In the genomic region with DNA sequence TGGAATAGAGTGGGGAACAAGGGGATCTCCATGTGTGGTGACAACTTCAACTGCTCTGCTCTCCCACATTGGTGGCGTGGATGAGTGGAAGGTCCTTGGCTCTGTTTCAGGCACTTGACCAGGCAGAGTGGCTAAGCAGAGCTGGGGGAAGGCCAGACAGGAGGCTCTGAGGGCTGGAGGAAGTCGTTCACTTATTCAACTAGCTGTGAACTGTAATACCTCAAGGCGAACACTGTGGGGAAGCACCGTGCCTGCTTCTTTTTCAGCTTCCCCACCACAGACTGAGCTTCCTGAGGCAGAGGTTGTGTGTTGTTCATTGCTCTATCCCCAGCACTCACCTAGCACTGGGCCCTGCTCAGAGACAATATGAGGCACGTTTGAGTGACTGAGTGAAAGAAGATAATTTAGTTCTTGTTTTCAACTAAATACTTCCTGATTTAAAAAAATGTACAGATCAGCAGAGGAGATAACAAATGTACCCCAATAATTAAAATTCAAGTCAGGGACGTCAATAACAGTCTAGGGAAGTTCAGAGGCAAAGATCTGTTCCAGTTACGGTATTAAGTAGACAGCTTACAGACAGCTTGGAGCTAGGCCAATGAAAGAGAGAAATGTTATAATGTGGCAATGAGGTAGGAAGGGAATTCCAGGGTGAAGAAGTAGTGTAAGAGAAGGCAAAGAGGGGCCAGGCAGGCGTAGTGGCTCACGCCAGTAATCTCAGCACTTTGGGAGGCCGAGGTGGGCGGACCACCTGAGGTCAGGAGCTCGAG, we compare ENCODE assay signal across 8 cellular contexts. TPM values are rescaled to one million over a fixed set of nuclear protein-coding genes. Genes with fewer than 3 reads are reported as not detected.
DNase-seq lines count a peak whose midpoint lies in the region; ATAC-seq and TF ChIP-seq lines count a peak whose summit lies in the region.

No MANE protein-coding gene starts in this region.

- ATAC-seq in HG03354 (IDR thresholded peaks at IDR 0.05; ENCODE audit: poor library complexity, severe bottlenecking, unreplicated experiment) = peak; percentile 39

- no peaks in the 10 kb centered on the region for H3K27me3 Mint-ChIP-seq in activated CD4-positive, alpha-beta memory T cell treated with anti-CD3 and anti-CD28 coated beads for 36 hours

- H3K36me3 ChIP-seq in GM06990 (ENCODE audit: control insufficient read depth, insufficient read depth, low read length) (no peaks in the 10 kb centered on the region), mesenchymal stem cell (ENCODE audit: control insufficient read depth in 1 of 2, insufficient read depth in 2 of 2, low read depth in 1 of 2, low read length in 2 of 2) (peaks cover 0 to 3% of the 10 kb centered on the region in 2 experiments)

- peak overlapping the region; percentile 65 for H4K8ac ChIP-seq in mesenchymal stem cell (ENCODE audit: low read length)

- 59% methylated on average over 11 of the region's 12 CpGs for WGBS in mesenchymal stem cell

- no peak overlapping the region for H3K4me3 ChIP-seq in GM06990 (replicated peaks; ENCODE audit: low read depth, low read length)
- H3K4me3 ChIP-seq in mesenchymal stem cell (ENCODE audit: insufficient read depth in 1 of 2, low read depth in 1 of 2, low read length in 2 of 2) = no peak overlapping the region

- no peak overlapping the region for H2BK5ac ChIP-seq in mesenchymal stem cell (ENCODE audit: low read depth, low read length, poor library complexity, severe bottlenecking)

- no peak overlapping the region for H4K91ac ChIP-seq in mesenchymal stem cell (ENCODE audit: low read length)

- no peak overlapping the region for H3K23ac ChIP-seq in mesenchymal stem cell (ENCODE audit: low read length in 2 of 2)

- peak overlapping the region; percentile 59 for H3K9ac ChIP-seq in mesenchymal stem cell (ENCODE audit: low read length)

- peaks cover 63% of the 10 kb centered on the region for H3K4me1 Mint-ChIP-seq in activated CD4-positive, alpha-beta memory T cell treated with anti-CD3 and anti-CD28 coated beads for 36 hours (ENCODE audit: low read depth)

- peak overlapping the region; percentile 31 for H2AK5ac ChIP-seq in mesenchymal stem cell (ENCODE audit: low read length, severe bottlenecking)

- peak overlapping the region; percentile 29 for H2AFZ ChIP-seq in mesenchymal stem cell (ENCODE audit: low read depth, low read length)

- no peaks in the 10 kb centered on the region for H3K36me3 Mint-ChIP-seq in activated CD4-positive, alpha-beta memory T cell treated with anti-CD3 and anti-CD28 coated beads for 36 hours

- peaks cover 31% of the 10 kb centered on the region for H3K4me1 ChIP-seq in mesenchymal stem cell (ENCODE audit: control insufficient read depth, insufficient read depth, low read depth, low read length)

- H2BK12ac ChIP-seq in mesenchymal stem cell (ENCODE audit: low read length in 2 of 2) = peak overlapping the region in 1 of 2 experiments; percentile 10

- H3K9me3 ChIP-seq in mesenchymal stem cell (ENCODE audit: control insufficient read depth, low read length) = no peaks in the 10 kb centered on the region

- no peaks in the 10 kb centered on the region for H3K27me3 ChIP-seq in GM06990 (replicated peaks; ENCODE audit: control insufficient read depth, insufficient read depth, low read length)
- H3K27me3 ChIP-seq in mesenchymal stem cell (ENCODE audit: control insufficient read depth in 1 of 2, insufficient read depth in 1 of 2, low read length in 2 of 2) = no peaks in the 10 kb centered on the region

- CTCF ChIA-PET in activated CD4-positive, alpha-beta memory T cell treated with anti-CD3 and anti-CD28 coated beads for 36 hours (lab: Charles Lee) = interaction anchor here (0.6 to 15.0 kb wide), 25 partner anchors 7 to 418 kb away, joined by 3 to 394 read pairs (median 4); partner anchors contain the start of gene MYO18A

- no peak for DNase-seq in GM06990 (ENCODE audit: extremely low read depth, insufficient read length)
- DNase-seq in NCI-H82 (lab: John Stamatoyannopoulos, UW) = peak; percentile 89
- DNase-seq in activated CD4-positive, alpha-beta memory T cell treated with anti-CD3 and anti-CD28 coated beads for 36 hours = peak; percentile 82
- DNase-seq in dermis microvascular lymphatic vessel endothelial cell (ENCODE audit: low read depth in 2 of 2) = peak; percentile 78 to 87
- DNase-seq in mesenchymal stem cell = peak; percentile 84
- peak; percentile 71 for DNase-seq in stimulated activated naive CD4-positive, alpha-beta T cell treated with Interleukin-2 at 50 U/mL for 16 hours (lab: John Stamatoyannopoulos, UW)
- no peak for DNase-seq in epidermal melanocyte (ENCODE audit: insufficient read length, low spot score)

- H3K9me3 Mint-ChIP-seq in activated CD4-positive, alpha-beta memory T cell treated with anti-CD3 and anti-CD28 coated beads for 36 hours = no peaks in the 10 kb centered on the region

- H3K27ac Mint-ChIP-seq in activated CD4-positive, alpha-beta memory T cell treated with anti-CD3 and anti-CD28 coated beads for 36 hours = peak overlapping the region; percentile 73

- intact Hi-C loops in activated CD4-positive, alpha-beta memory T cell treated with anti-CD3 and anti-CD28 coated beads for 36 hours (cut with micrococcal nuclease) = loop anchor here (1.0 to 10.0 kb wide), 5 partner anchors 7 to 419 kb away; partner anchors contain the start of genes ABHD15, TAOK1 and TP53I13

- H3K4ac ChIP-seq in mesenchymal stem cell (ENCODE audit: low read depth in 1 of 2, low read length in 2 of 2) = no peak overlapping the region

- H2BK120ac ChIP-seq in mesenchymal stem cell (ENCODE audit: low read depth, low read length) = no peak overlapping the region

- peak overlapping the region; percentile 69 to 77 for H3K18ac ChIP-seq in mesenchymal stem cell (ENCODE audit: low read depth in 1 of 2, low read length in 2 of 2)

- peaks cover 24% of the 10 kb centered on the region for H3K79me1 ChIP-seq in mesenchymal stem cell (replicated peaks; ENCODE audit: low read length, poor library complexity, severe bottlenecking)

- no peak overlapping the region for H3K27ac ChIP-seq in mesenchymal stem cell (ENCODE audit: low read length, poor library complexity, severe bottlenecking)

- no peak overlapping the region for H3K4me3 Mint-ChIP-seq in activated CD4-positive, alpha-beta memory T cell treated with anti-CD3 and anti-CD28 coated beads for 36 hours

- peak; percentile 58 for TF ChIP-seq CTCF in GM06990 (IDR thresholded peaks at IDR 0.05; ENCODE audit: insufficient read depth, low read length, poor library complexity, severe bottlenecking)

- POLR2A ChIA-PET in activated CD4-positive, alpha-beta memory T cell treated with anti-CD3 and anti-CD28 coated beads for 36 hours (lab: Charles Lee) = interaction anchor here (0.6 to 1.4 kb wide), 4 partner anchors 8 to 147 kb away, joined by 3 to 6 read pairs (median 4); no protein-coding TSS in a partner anchor

- peak overlapping the region in 1 of 2 experiments; percentile 49 for H3K14ac ChIP-seq in mesenchymal stem cell (ENCODE audit: low read length in 2 of 2)

- H2BK15ac ChIP-seq in mesenchymal stem cell (ENCODE audit: low read depth, poor library complexity, severe bottlenecking) = no peak overlapping the region

- H3K4me2 ChIP-seq in mesenchymal stem cell (ENCODE audit: low read length, poor library complexity, severe bottlenecking) = no peak overlapping the region

RNA-seq across cellular contexts. Expression of gene MYO18A, which starts 34.7 kb away (rescaled TPM):
- total RNA-seq in activated CD4-positive, alpha-beta memory T cell treated with anti-CD3 and anti-CD28 coated beads for 36 hours = 10 to 100 TPM; 46.3 to 47.1 TPM
- total RNA-seq in dermis microvascular lymphatic vessel endothelial cell = 26.7 and 35.1 TPM in 2 replicates
- 16.2 TPM for polyA plus RNA-seq in mesenchymal stem cell (2013, experiment 1 of 2)
- 15.0 TPM for polyA plus RNA-seq in mesenchymal stem cell (2013, experiment 2 of 2)

Comparison
In these comparisons a context has a peak if more than half of its experiments do, and no peak if none do; other contexts are left out.
1. DNase-seq: peak in NCI-H82 (single experiment), activated CD4-positive, alpha-beta memory T cell treated with anti-CD3 and anti-CD28 coated beads for 36 hours (single experiment), dermis microvascular lymphatic vessel endothelial cell (2 of 2), mesenchymal stem cell (single experiment) and stimulated activated naive CD4-positive, alpha-beta T cell treated with Interleukin-2 at 50 U/mL for 16 hours (single experiment); none in GM06990 (single experiment) and epidermal melanocyte (single experiment).